Comparison of ENCODE assay signal across 10 cellular contexts in genomic region chr7:20786421-20786778, GRCh38. TPM values are rescaled to one million over a fixed set of nuclear protein-coding genes. Genes with fewer than 3 reads are reported as not detected.
DNase-seq lines count a peak whose midpoint lies in the region; ATAC-seq and TF ChIP-seq lines count a peak whose summit lies in the region.
"Had no signal": no experiment of that assay in that cellular context is flagged by ENCODE, and none has a peak within 500 bp of the region (broad histone marks: within the 10 kb centered on the region; RNA-seq: fewer than 3 reads in every experiment).

No MANE protein-coding gene starts in this region.

- H3K4me3 ChIP-seq in PC-3 (ENCODE audit: low read length) (peak overlapping the region; percentile 48), epithelial cell of esophagus (ENCODE audit: low read length) (peak overlapping the region; percentile 42), prostate gland (peak overlapping the region; percentile 39 to 55)

- CTCF ChIA-PET in PC-3 (lab: Charles Lee): no interaction called here

- no peaks in the 10 kb centered on the region for H3K36me3 ChIP-seq in PC-3 (ENCODE audit: low read depth, low read length)
- H3K36me3 ChIP-seq in prostate gland: no peaks in the 10 kb centered on the region

- peaks cover 98% of the 10 kb centered on the region for H3K27me3 ChIP-seq in PC-3 (ENCODE audit: low read length)
- H3K27me3 ChIP-seq in prostate gland (replicated peaks; ENCODE audit: insufficient read depth): no peaks in the 10 kb centered on the region
- H3K27me3 ChIP-seq in foreskin keratinocyte: peaks cover 100% of the 10 kb centered on the region

- no TSS peak for BruUV-seq in PC-3 (replicated peaks; lab: Mats Ljungman, UMichigan)

- H3K79me2 ChIP-seq in PC-3 (ENCODE audit: low read length): no peaks in the 10 kb centered on the region

- peak; percentile 40 for DNase-seq in NCI-H1105 treated with DMSO at 0.1 percent for 48 hours (lab: John Stamatoyannopoulos, UW)
- DNase-seq in NCI-H1105 (lab: John Stamatoyannopoulos, UW): no peak
- no peak for DNase-seq in PC-3
- no peak for DNase-seq in epithelial cell of esophagus (ENCODE audit: low read depth)
- DNase-seq in prostate gland (ENCODE audit: low spot score): no peak
- no peak for DNase-seq in DMS153 (lab: John Stamatoyannopoulos, UW)
- no peak for DNase-seq in foreskin keratinocyte
- DNase-seq in inferior parietal cortex (ENCODE audit: extremely low spot score): no peak

- no peaks in the 10 kb centered on the region for H3K9me2 ChIP-seq in PC-3 (replicated peaks; ENCODE audit: low read length)

- H3K4me2 ChIP-seq in PC-3 (ENCODE audit: low read length): peak overlapping the region; percentile 67

- H3K27ac ChIP-seq in PC-3 (ENCODE audit: low read length): no peak overlapping the region
- peak overlapping the region; percentile 90 to 93 for H3K27ac ChIP-seq in prostate gland
- H3K27ac ChIP-seq in foreskin keratinocyte: no peak overlapping the region

- WGBS in prostate gland: 4% methylated on average over 14 of the region's 14 CpGs

- ATAC-seq in PC-3 (no peak), foreskin keratinocyte (no peak)

- TF ChIP-seq POLR2A in prostate gland (IDR thresholded peaks at IDR 0.05): no peak

- H3K4me1 ChIP-seq in PC-3 (ENCODE audit: insufficient read depth, low read length) (no peaks in the 10 kb centered on the region), prostate gland (replicated peaks) (no peaks in the 10 kb centered on the region), foreskin keratinocyte (no peaks in the 10 kb centered on the region)

- intact Hi-C loops in PC-3 (cut with micrococcal nuclease): no loop called here
- intact Hi-C loops in prostate gland (cut with DNase I): no loop called here

- H3K9me3 ChIP-seq in PC-3 (ENCODE audit: low read length) (no peaks in the 10 kb centered on the region), prostate gland (no peaks in the 10 kb centered on the region)

- no peak for TF ChIP-seq CTCF in PC-3 (conservative IDR thresholded peaks at IDR 0.05; ENCODE audit: low read depth, low read length)
- TF ChIP-seq CTCF in epithelial cell of esophagus (IDR thresholded peaks at IDR 0.05; ENCODE audit: insufficient read depth, low read depth, low read length, missing control alignments): no peak
- TF ChIP-seq CTCF in prostate gland (IDR thresholded peaks at IDR 0.05): no peak
- no peak for TF ChIP-seq CTCF in foreskin keratinocyte (conservative IDR thresholded peaks at IDR 0.05)

- no peak overlapping the region for H3K9ac ChIP-seq in PC-3 (ENCODE audit: low read length)

- H3F3A ChIP-seq in PC-3 (ENCODE audit: low read length, unreplicated experiment): no peaks in the 10 kb centered on the region

- peak overlapping the region; percentile 14; the same call in 1 of the 2 replicates for H2AFZ ChIP-seq in PC-3 (ENCODE audit: low read length)

- no peaks in the 10 kb centered on the region for H4K20me1 ChIP-seq in PC-3 (ENCODE audit: low read length)

- POLR2A ChIA-PET in PC-3 (lab: Charles Lee; ENCODE audit: unreplicated experiment): no interaction called here

RNA-seq across cellular contexts. Expression of gene SP8, which starts 0.3 kb away (rescaled TPM):
- total RNA-seq in PC-3 (2014; rRNA removed): not detected in 2 replicates
- total RNA-seq in prostate gland: 10 to 100 TPM in 1 of 2 donors, 1 to 10 TPM in 1; 7.4 to 44.5 TPM
- total RNA-seq in foreskin keratinocyte: not detected in 2 replicates
- not detected in 2 replicates for polyA plus RNA-seq in foreskin keratinocyte
- total RNA-seq: NCI-H460, posterior vena cava had no signal

Comparison
In these comparisons a context has a peak if more than half of its experiments do, and no peak if none do; other contexts are left out.
1. H3K27ac ChIP-seq: peak in prostate gland (2 of 2); none in PC-3 (single experiment) and foreskin keratinocyte (single experiment).
2. Peak in every context shown above with its lines, with median percentiles within 50 percentile points of each other: H3K4me3 ChIP-seq.